8 cellular contexts compared by ENCODE assay signal in genomic region chr3:50299638-50299928, GRCh38. TPM values are rescaled to one million over a fixed set of nuclear protein-coding genes. Genes with fewer than 3 reads are reported as not detected.
A peak's percentile ranks its signal among the peaks of the same experiment; 100 is the strongest.
DNase-seq lines count a peak whose midpoint lies in the region; ATAC-seq and TF ChIP-seq lines count a peak whose summit lies in the region.

No MANE protein-coding gene starts in this region.

- peaks cover 19% of the 10 kb centered on the region for H3K36me3 Mint-ChIP-seq in dendritic cell treated with granulocyte-macrophage colony-stimulating factor and Interleukin-4, amounts not matched to agents 40 ng/mL and 50 ng/mL, for 4 days (ENCODE audit: low read depth)
- H3K36me3 Mint-ChIP-seq in nephron progenitor cell (ENCODE audit: low read depth): no peaks in the 10 kb centered on the region

- H3K36me3 ChIP-seq in BJ (ENCODE audit: control insufficient read depth, insufficient read depth, low read length) (no peaks in the 10 kb centered on the region; the same call in 1 of the 2 replicates), Loucy (ENCODE audit: insufficient read depth, low read length) (no peaks in the 10 kb centered on the region)

- peaks cover 17% of the 10 kb centered on the region for H3K4me1 ChIP-seq in Loucy (ENCODE audit: insufficient read depth, low read length, poor library complexity, severe bottlenecking)

- H3K27ac Mint-ChIP-seq in dendritic cell treated with granulocyte-macrophage colony-stimulating factor and Interleukin-4, amounts not matched to agents 40 ng/mL and 50 ng/mL, for 4 days: peak overlapping the region; percentile 96
- H3K27ac Mint-ChIP-seq in nephron progenitor cell: peak overlapping the region; percentile 95

- no peaks in the 10 kb centered on the region for H3F3A ChIP-seq in Loucy (ENCODE audit: low read depth)

- intact Hi-C loops in dendritic cell treated with granulocyte-macrophage colony-stimulating factor and Interleukin-4, amounts not matched to agents 40 ng/mL and 50 ng/mL, for 4 days (cut with micrococcal nuclease): loop anchor here (1.0 kb wide), 1 partner anchor 22 kb away; no protein-coding TSS in a partner anchor

- H3K4me3 Mint-ChIP-seq in dendritic cell treated with granulocyte-macrophage colony-stimulating factor and Interleukin-4, amounts not matched to agents 40 ng/mL and 50 ng/mL, for 4 days: peak overlapping the region; percentile 86
- peak overlapping the region; percentile 96 for H3K4me3 Mint-ChIP-seq in nephron progenitor cell

- H3K79me2 ChIP-seq in Loucy (ENCODE audit: insufficient read depth, low read length): peaks cover 19% of the 10 kb centered on the region; the same call in 1 of the 2 replicates

- H3K9me2 ChIP-seq in Loucy (replicated peaks; ENCODE audit: low read depth, low read length): no peaks in the 10 kb centered on the region

- H3K9me3 Mint-ChIP-seq in dendritic cell treated with granulocyte-macrophage colony-stimulating factor and Interleukin-4, amounts not matched to agents 40 ng/mL and 50 ng/mL, for 4 days: no peaks in the 10 kb centered on the region
- no peaks in the 10 kb centered on the region for H3K9me3 Mint-ChIP-seq in nephron progenitor cell

- POLR2A ChIA-PET in BJ (lab: Charles Lee): interaction anchor here (0.7 to 0.9 kb wide), 2 partner anchors 38 to 47 kb away, joined by 11 to 12 read pairs; no protein-coding TSS in a partner anchor

- no peaks in the 10 kb centered on the region for H3K27me3 ChIP-seq in BJ (ENCODE audit: control insufficient read depth, insufficient read depth, low read length)
- no peaks in the 10 kb centered on the region for H3K27me3 ChIP-seq in Loucy (ENCODE audit: insufficient read depth, low read length, poor library complexity, severe bottlenecking)

- TF ChIP-seq CTCF in BJ (IDR thresholded peaks at IDR 0.05; ENCODE audit: insufficient read depth, low read depth, low read length) (no peak), Loucy (conservative IDR thresholded peaks at IDR 0.05; ENCODE audit: low read length) (no peak), nephron progenitor cell (IDR thresholded peaks at IDR 0.05) (no peak)

- peaks cover 3% of the 10 kb centered on the region for H4K20me1 ChIP-seq in Loucy (ENCODE audit: insufficient read depth, low read length, poor library complexity, severe bottlenecking)

- peaks cover 41% of the 10 kb centered on the region for H3K4me1 Mint-ChIP-seq in dendritic cell treated with granulocyte-macrophage colony-stimulating factor and Interleukin-4, amounts not matched to agents 40 ng/mL and 50 ng/mL, for 4 days (ENCODE audit: low read depth)
- H3K4me1 Mint-ChIP-seq in nephron progenitor cell: peaks cover 29% of the 10 kb centered on the region

- no peaks in the 10 kb centered on the region for H3K9me3 ChIP-seq in Loucy (ENCODE audit: insufficient read depth, low read depth, low read length)

- CTCF ChIA-PET in BJ (lab: Yijun Ruan, JAX): interaction anchor here (1.0 to 2.4 kb wide), 7 partner anchors 15 to 105 kb away, joined by 3 to 20 read pairs (median 4); partner anchors contain the start of genes HYAL2 and SEMA3B

- no peaks in the 10 kb centered on the region for H3K27me3 Mint-ChIP-seq in dendritic cell treated with granulocyte-macrophage colony-stimulating factor and Interleukin-4, amounts not matched to agents 40 ng/mL and 50 ng/mL, for 4 days
- peaks cover 5% of the 10 kb centered on the region for H3K27me3 Mint-ChIP-seq in nephron progenitor cell (ENCODE audit: low read depth, poor library complexity)

- H3K9ac ChIP-seq in Loucy (ENCODE audit: low read depth, low read length, poor library complexity, severe bottlenecking): peak overlapping the region; percentile 82

- H3K4me3 ChIP-seq in BJ (ENCODE audit: low read depth, low read length): peak overlapping the region; percentile 44
- peak overlapping the region; percentile 78 for H3K4me3 ChIP-seq in Loucy (ENCODE audit: low read length, poor library complexity, severe bottlenecking)

- H2AFZ ChIP-seq in Loucy (ENCODE audit: low read length): peak overlapping the region; percentile 92

- DNase-seq in BJ (ENCODE audit: low read depth): no peak
- no peak for DNase-seq in nephron progenitor cell
- DNase-seq in NCI-H2107 treated with DMSO at 0.1 percent for 48 hours (lab: John Stamatoyannopoulos, UW; ENCODE audit: unreplicated experiment): no peak
- DNase-seq in NCI-H345 treated with DMSO at 0.1 percent for 48 hours (lab: John Stamatoyannopoulos, UW; ENCODE audit: unreplicated experiment): no peak
- DNase-seq in RKO (ENCODE audit: low spot score): no peak

- peak overlapping the region; percentile 92 for H3K4me2 ChIP-seq in Loucy (ENCODE audit: low read depth, low read length, poor library complexity, severe bottlenecking)

- ATAC-seq in GM21367 (IDR thresholded peaks at IDR 0.05; ENCODE audit: unreplicated experiment): no peak

RNA-seq across cellular contexts. Expression of gene HYAL3, which starts 0.4 kb away (rescaled TPM):
- polyA plus RNA-seq in BJ (2011; rRNA removed): 7.1 and 8.5 TPM in 2 replicates
- 1.7 and 5.3 TPM in 2 replicates for polyA minus RNA-seq in BJ (2011; rRNA and poly(A)+ RNA removed)

RNA-seq across cellular contexts. Expression of gene NAA80, which starts 0.4 kb away (rescaled TPM):
- 3.6 and 5.8 TPM in 2 replicates for polyA plus RNA-seq in BJ (2011; rRNA removed)
- 5.7 and 6.0 TPM in 2 replicates for polyA minus RNA-seq in BJ (2011; rRNA and poly(A)+ RNA removed)

RNA-seq across cellular contexts. Expression of gene HYAL1, which starts 3.8 kb away (rescaled TPM):
- polyA plus RNA-seq in BJ (2011; rRNA removed): 0.10 and 0.12 TPM in 2 replicates
- 0.14 and 0.41 TPM in 2 replicates for polyA minus RNA-seq in BJ (2011; rRNA and poly(A)+ RNA removed)

RNA-seq across cellular contexts. Expression of gene IFRD2, which starts 7.4 kb away (rescaled TPM):
- 22.0 and 56.7 TPM in 2 replicates for polyA plus RNA-seq in BJ (2011; rRNA removed)
- 14.9 and 18.9 TPM in 2 replicates for polyA minus RNA-seq in BJ (2011; rRNA and poly(A)+ RNA removed)

RNA-seq across cellular contexts. Expression of gene LSMEM2, which starts 20.7 kb away (rescaled TPM):
- polyA plus RNA-seq in BJ (2011; rRNA removed): not detected in 2 replicates
- polyA minus RNA-seq in BJ (2011; rRNA and poly(A)+ RNA removed): not detected in 2 replicates
